In genomic region chr3:8665407-8665896, GRCh38 we compare ENCODE assay signal across 12 cellular contexts. TPM values are rescaled to one million over a fixed set of nuclear protein-coding genes. Genes with fewer than 3 reads are reported as not detected.
DNase-seq lines count a peak whose midpoint lies in the region; ATAC-seq and TF ChIP-seq lines count a peak whose summit lies in the region.
"Had no signal": no experiment of that assay in that cellular context is flagged by ENCODE, and none has a peak within 500 bp of the region (broad histone marks: within the 10 kb centered on the region; RNA-seq: fewer than 3 reads in every experiment).

No MANE protein-coding gene starts in this region.

- peaks cover 7 to 22% of the 10 kb centered on the region in 2 donors for H3K27me3 Mint-ChIP-seq in CD8-positive, alpha-beta memory T cell

- H3K9me3 ChIP-seq in CD8-positive, alpha-beta memory T cell (ENCODE audit: low read length): no peaks in the 10 kb centered on the region
- H3K9me3 ChIP-seq in right atrium auricular region (no peaks in the 10 kb centered on the region), esophagus muscularis mucosa (no peaks in the 10 kb centered on the region)
- H3K9me3 ChIP-seq: SK-N-SH had no signal

- H3K36me3 Mint-ChIP-seq in CD8-positive, alpha-beta memory T cell: no peaks in the 10 kb centered on the region
- H3K36me3 Mint-ChIP-seq: natural killer cell treated with Interleukin-12 subunit alpha and Interleukin-12 subunit beta and Interleukin-15 and Interleukin-18, amount 100 ng/mL, for 72 hours had no signal

- no peak for TF ChIP-seq POLR2A in esophagus muscularis mucosa (IDR thresholded peaks at IDR 0.05; ENCODE audit: low read depth)

- peaks cover 0 to 6% (median 0%) of the 10 kb centered on the region in 5 donors for H3K9me3 Mint-ChIP-seq in CD8-positive, alpha-beta memory T cell
- H3K9me3 Mint-ChIP-seq: natural killer cell treated with Interleukin-12 subunit alpha and Interleukin-12 subunit beta and Interleukin-15 and Interleukin-18, amount 100 ng/mL, for 72 hours had no signal

- intact Hi-C loops in esophagus muscularis mucosa (cut with DNase I): no loop called here

- CTCF ChIA-PET in CD8-positive, alpha-beta memory T cell (lab: Charles Lee): no interaction called here

- TF ChIP-seq EP300 in esophagus muscularis mucosa (IDR thresholded peaks at IDR 0.05): no peak

- H3K4me3 ChIP-seq in GM12865 (ENCODE audit: low read depth, low read length) (no peak overlapping the region), right atrium auricular region (no peak overlapping the region), esophagus muscularis mucosa (no peak overlapping the region)
- H3K4me3 ChIP-seq in CD8-positive, alpha-beta memory T cell (ENCODE audit: low read length): no peak overlapping the region

- DNase-seq in GM12865 (ENCODE audit: low read depth) (peak; percentile 64), NOMO-1 treated with DMSO at 0.1 percent for 48 hours (lab: John Stamatoyannopoulos, UW; ENCODE audit: unreplicated experiment) (peak; percentile 89), SK-N-DZ (ENCODE audit: low spot score) (no peak), right atrium auricular region (ENCODE audit: low spot score) (no peak), esophagus muscularis mucosa (ENCODE audit: extremely low spot score) (no peak)
- no peak for DNase-seq in CD8-positive, alpha-beta memory T cell
- DNase-seq: anterior cingulate cortex, NCI-H2029 treated with DMSO at 0.1 percent for 48 hours, SK-N-SH had no signal

- no peaks in the 10 kb centered on the region for H3K4me1 Mint-ChIP-seq in CD8-positive, alpha-beta memory T cell

- TF ChIP-seq CTCF in GM12865 (IDR thresholded peaks at IDR 0.05; ENCODE audit: insufficient read depth, low read depth, low read length, missing control alignments): no peak
- TF ChIP-seq CTCF in right atrium auricular region (IDR thresholded peaks at IDR 0.05): no peak
- TF ChIP-seq CTCF in esophagus muscularis mucosa (IDR thresholded peaks at IDR 0.05): no peak

- H3K4me3 Mint-ChIP-seq in CD8-positive, alpha-beta memory T cell: no peak overlapping the region
- H3K4me3 Mint-ChIP-seq: natural killer cell treated with Interleukin-12 subunit alpha and Interleukin-12 subunit beta and Interleukin-15 and Interleukin-18, amount 100 ng/mL, for 72 hours had no signal

- no peak overlapping the region for H3K27ac ChIP-seq in CD8-positive, alpha-beta memory T cell (ENCODE audit: low read depth, low read length)
- H3K27ac ChIP-seq in right atrium auricular region: no peak overlapping the region
- no peak overlapping the region for H3K27ac ChIP-seq in esophagus muscularis mucosa (replicated peaks in 1 of 4)

- ATAC-seq in GM19463 (IDR thresholded peaks at IDR 0.05; ENCODE audit: unreplicated experiment): peak; percentile 72
- ATAC-seq in HG03060 (IDR thresholded peaks at IDR 0.05; ENCODE audit: low read depth, unreplicated experiment): peak; percentile 80
- ATAC-seq: natural killer cell treated with Interleukin-12 subunit alpha and Interleukin-12 subunit beta and Interleukin-15 and Interleukin-18, amount 100 ng/mL, for 72 hours had no signal

- WGBS in esophagus muscularis mucosa: 67% methylated on average over 4 of the region's 4 CpGs

- no peaks in the 10 kb centered on the region for H3K4me1 ChIP-seq in CD8-positive, alpha-beta memory T cell (ENCODE audit: insufficient read depth, low read length)
- peaks cover 0 to 6% of the 10 kb centered on the region in 2 donors for H3K4me1 ChIP-seq in right atrium auricular region
- peaks cover 4 to 8% (median 6%) of the 10 kb centered on the region in 4 donors for H3K4me1 ChIP-seq in esophagus muscularis mucosa

- H3K27ac Mint-ChIP-seq in CD8-positive, alpha-beta memory T cell: no peak overlapping the region
- H3K27ac Mint-ChIP-seq: natural killer cell treated with Interleukin-12 subunit alpha and Interleukin-12 subunit beta and Interleukin-15 and Interleukin-18, amount 100 ng/mL, for 72 hours had no signal

- H3K27me3 ChIP-seq in CD8-positive, alpha-beta memory T cell (ENCODE audit: insufficient read depth, low read length, poor library complexity, severe bottlenecking): no peaks in the 10 kb centered on the region
- H3K27me3 ChIP-seq in right atrium auricular region (no peaks in the 10 kb centered on the region), esophagus muscularis mucosa (no peaks in the 10 kb centered on the region)

- H3K36me3 ChIP-seq in CD8-positive, alpha-beta memory T cell (ENCODE audit: insufficient read depth, low read length): no peaks in the 10 kb centered on the region
- no peaks in the 10 kb centered on the region for H3K36me3 ChIP-seq in right atrium auricular region
- H3K36me3 ChIP-seq in esophagus muscularis mucosa: no peaks in the 10 kb centered on the region

- POLR2A ChIA-PET in CD8-positive, alpha-beta memory T cell (lab: Charles Lee): no interaction called here

RNA-seq across cellular contexts. Expression of gene SSUH2, which starts 20.9 kb away (rescaled TPM):
- total RNA-seq in CD8-positive, alpha-beta memory T cell: not detected
- not detected for polyA plus RNA-seq in CD8-positive, alpha-beta memory T cell
- polyA plus RNA-seq in SK-N-DZ (2014; cell fraction: cytosol; rRNA removed): 2.2 TPM in 2 replicates
- 7.4 and 9.9 TPM in 2 replicates for polyA plus RNA-seq in SK-N-DZ (2014; cell fraction: nucleus; rRNA removed)
- under 1 TPM; 0.59 to 0.82 TPM for total RNA-seq in right atrium auricular region
- total RNA-seq in esophagus muscularis mucosa: 1 to 10 TPM in 1 of 4 donors, under 1 TPM in 2, not detected in 1; 0.32 to 5.1 (median 0.66) TPM
- total RNA-seq: natural killer cell treated with Interleukin-12 subunit alpha and Interleukin-12 subunit beta and Interleukin-15 and Interleukin-18, amount 100 ng/mL, for 72 hours had no signal

Comparison
In these comparisons a context has a peak if more than half of its experiments do, and no peak if none do; other contexts are left out.
1. DNase-seq: peak in GM12865 (single experiment) and NOMO-1 treated with DMSO at 0.1 percent for 48 hours (single experiment); none in CD8-positive, alpha-beta memory T cell (0 of 5), SK-N-DZ (single experiment), right atrium auricular region (single experiment) and esophagus muscularis mucosa (single experiment).